ENCODE assay signal across 22 cellular contexts in genomic region chr5:172088801-172089200, GRCh38.
DNase-seq lines count a peak whose midpoint lies in the region; ATAC-seq lines count a peak whose summit lies in the region.
"Had no signal": no experiment of that assay in that cellular context is flagged by ENCODE, and none has a peak within 500 bp of the region (broad histone marks: within the 10 kb centered on the region; RNA-seq: fewer than 3 reads in every experiment).

No MANE protein-coding gene starts in this region.

- H3K36me3 ChIP-seq in H7 (replicated peaks; ENCODE audit: control insufficient read depth, insufficient read depth, low read length): 0 out of 2 replicates have a peak, but pooled peaks cover 2% of the 10 kb centered on the region
- H3K36me3 ChIP-seq: BE2C, HAP-1, uterus had no signal

- ATAC-seq in activated naive CD8-positive, alpha-beta T cell treated with anti-CD3 and anti-CD28 coated beads, Interleukin-2, amount 10 ng/mL, durations not matched to agents 7 days and 5 days (ENCODE audit: low read depth): no peak
- ATAC-seq in naive thymus-derived CD8-positive, alpha-beta T cell: no peak
- ATAC-seq in HG03135 (IDR thresholded peaks at IDR 0.05; ENCODE audit: unreplicated experiment): no peak
- no peak for ATAC-seq in GM18861 (IDR thresholded peaks at IDR 0.05; ENCODE audit: unreplicated experiment)
- no peak for ATAC-seq in GM19463 (IDR thresholded peaks at IDR 0.05; ENCODE audit: unreplicated experiment)
- ATAC-seq: left cardiac atrium had no signal

- POLR2A ChIA-PET in activated CD4-positive, alpha-beta T cell treated with anti-CD3 and anti-CD28 coated beads, Interleukin-2, amount 10 ng/mL, durations not matched to agents 7 days and 5 days (lab: Charles Lee): no interaction called here
- POLR2A ChIA-PET in activated naive CD8-positive, alpha-beta T cell treated with anti-CD3 and anti-CD28 coated beads, Interleukin-2, amount 10 ng/mL, durations not matched to agents 7 days and 5 days (lab: Charles Lee): no interaction called here
- POLR2A ChIA-PET in naive thymus-derived CD8-positive, alpha-beta T cell (lab: Charles Lee): no interaction called here

- CTCF ChIA-PET in activated CD4-positive, alpha-beta T cell treated with anti-CD3 and anti-CD28 coated beads, Interleukin-2, amount 10 ng/mL, durations not matched to agents 7 days and 5 days (lab: Charles Lee): interaction anchor here (0.6 to 1.2 kb wide), 4 partner anchors 10 to 102 kb away, joined by 3 to 4 read pairs (median 3); no protein-coding TSS in a partner anchor

- peak overlapping the region; percentile 71 for H3K27ac Mint-ChIP-seq in activated CD4-positive, alpha-beta T cell treated with anti-CD3 and anti-CD28 coated beads, Interleukin-2, amount 10 ng/mL, durations not matched to agents 7 days and 5 days
- peak overlapping the region; percentile 13 for H3K27ac Mint-ChIP-seq in activated naive CD8-positive, alpha-beta T cell treated with anti-CD3 and anti-CD28 coated beads, Interleukin-2, amount 10 ng/mL, durations not matched to agents 7 days and 5 days
- peak overlapping the region; percentile 5 to 94 (median 81) for H3K27ac Mint-ChIP-seq in naive thymus-derived CD8-positive, alpha-beta T cell

- peaks cover 41% of the 10 kb centered on the region for H3K36me3 Mint-ChIP-seq in activated CD4-positive, alpha-beta T cell treated with anti-CD3 and anti-CD28 coated beads, Interleukin-2, amount 10 ng/mL, durations not matched to agents 7 days and 5 days (ENCODE audit: low read depth)
- H3K36me3 Mint-ChIP-seq in activated naive CD8-positive, alpha-beta T cell treated with anti-CD3 and anti-CD28 coated beads, Interleukin-2, amount 10 ng/mL, durations not matched to agents 7 days and 5 days: peaks cover 30% of the 10 kb centered on the region
- H3K36me3 Mint-ChIP-seq in naive thymus-derived CD8-positive, alpha-beta T cell: peaks cover 0 to 67% (median 3%) of the 10 kb centered on the region in 3 donors

- H3K4me3 ChIP-seq in H7 (ENCODE audit: insufficient read depth, low read depth, low read length): no peak overlapping the region
- H3K4me3 ChIP-seq: esophagus squamous epithelium, HAP-1, uterus had no signal

- no peaks in the 10 kb centered on the region for H3K27me3 ChIP-seq in H7 (ENCODE audit: control insufficient read depth, insufficient read depth, low read length)
- H3K27me3 ChIP-seq: BE2C, esophagus squamous epithelium, uterus had no signal

- H3K9me3 Mint-ChIP-seq in activated CD4-positive, alpha-beta T cell treated with anti-CD3 and anti-CD28 coated beads, Interleukin-2, amount 10 ng/mL, durations not matched to agents 7 days and 5 days: no peaks in the 10 kb centered on the region
- H3K9me3 Mint-ChIP-seq in activated naive CD8-positive, alpha-beta T cell treated with anti-CD3 and anti-CD28 coated beads, Interleukin-2, amount 10 ng/mL, durations not matched to agents 7 days and 5 days: no peaks in the 10 kb centered on the region
- H3K9me3 Mint-ChIP-seq in naive thymus-derived CD8-positive, alpha-beta T cell: no peaks in the 10 kb centered on the region

- no peaks in the 10 kb centered on the region for H3K4me1 Mint-ChIP-seq in activated CD4-positive, alpha-beta T cell treated with anti-CD3 and anti-CD28 coated beads, Interleukin-2, amount 10 ng/mL, durations not matched to agents 7 days and 5 days
- H3K4me1 Mint-ChIP-seq in activated naive CD8-positive, alpha-beta T cell treated with anti-CD3 and anti-CD28 coated beads, Interleukin-2, amount 10 ng/mL, durations not matched to agents 7 days and 5 days: peaks cover 5% of the 10 kb centered on the region
- peaks cover 0 to 15% (median 7%) of the 10 kb centered on the region in 4 donors for H3K4me1 Mint-ChIP-seq in naive thymus-derived CD8-positive, alpha-beta T cell
- H3K4me1 Mint-ChIP-seq: neural crest cell had no signal

- no peak for DNase-seq in activated CD4-positive, alpha-beta T cell treated with anti-CD3 and anti-CD28 coated beads, Interleukin-2, amount 10 ng/mL, durations not matched to agents 7 days and 5 days
- DNase-seq in activated CD4-positive, alpha-beta T cell treated with anti-CD3 and anti-CD28 coated beads for 48 hours: no peak
- DNase-seq in H7: peak; percentile 19
- no peak for DNase-seq in activated naive CD8-positive, alpha-beta T cell treated with anti-CD3 and anti-CD28 coated beads, Interleukin-2, amount 10 ng/mL, durations not matched to agents 7 days and 5 days
- DNase-seq in naive thymus-derived CD8-positive, alpha-beta T cell: no peak
- DNase-seq: activated T-cell treated with anti-CD3 and anti-CD28 coated beads, Interleukin-2, amount 50 U/mL, for 1 hour; BE2C; caudate nucleus; effector CD8-positive, alpha-beta T cell; esophagus squamous epithelium; left cardiac atrium; mesendoderm; NCI-H2171; NCI-H82; stimulated activated CD4-positive, alpha-beta T cell treated with anti-CD3 and anti-CD28 coated beads, Interleukin-4, amount 100 ng/mL, for 24 hours; T-helper 9 cell; uterus had no signal

- no peaks in the 10 kb centered on the region for H3K27me3 Mint-ChIP-seq in activated CD4-positive, alpha-beta T cell treated with anti-CD3 and anti-CD28 coated beads, Interleukin-2, amount 10 ng/mL, durations not matched to agents 7 days and 5 days
- no peaks in the 10 kb centered on the region for H3K27me3 Mint-ChIP-seq in activated naive CD8-positive, alpha-beta T cell treated with anti-CD3 and anti-CD28 coated beads, Interleukin-2, amount 10 ng/mL, durations not matched to agents 7 days and 5 days
- no peaks in the 10 kb centered on the region for H3K27me3 Mint-ChIP-seq in naive thymus-derived CD8-positive, alpha-beta T cell

- no peak overlapping the region for H3K4me3 Mint-ChIP-seq in activated CD4-positive, alpha-beta T cell treated with anti-CD3 and anti-CD28 coated beads, Interleukin-2, amount 10 ng/mL, durations not matched to agents 7 days and 5 days
- H3K4me3 Mint-ChIP-seq in activated naive CD8-positive, alpha-beta T cell treated with anti-CD3 and anti-CD28 coated beads, Interleukin-2, amount 10 ng/mL, durations not matched to agents 7 days and 5 days: no peak overlapping the region
- H3K4me3 Mint-ChIP-seq in naive thymus-derived CD8-positive, alpha-beta T cell: peak overlapping the region in 2 of 10 donors; percentile 16 to 36
- H3K4me3 Mint-ChIP-seq: neural crest cell had no signal

Comparison
In these comparisons a context has a peak if more than half of its experiments do, and no peak if none do; other contexts are left out.
1. H3K27ac Mint-ChIP-seq: peak in every context shown above with its lines; median percentile 81 in naive thymus-derived CD8-positive, alpha-beta T cell; 71 in activated CD4-positive, alpha-beta T cell treated with anti-CD3 and anti-CD28 coated beads, Interleukin-2, amount 10 ng/mL, durations not matched to agents 7 days and 5 days; 13 in activated naive CD8-positive, alpha-beta T cell treated with anti-CD3 and anti-CD28 coated beads, Interleukin-2, amount 10 ng/mL, durations not matched to agents 7 days and 5 days.